Comparison of ENCODE assay signal across 27 cellular contexts in the genomic region with DNA sequence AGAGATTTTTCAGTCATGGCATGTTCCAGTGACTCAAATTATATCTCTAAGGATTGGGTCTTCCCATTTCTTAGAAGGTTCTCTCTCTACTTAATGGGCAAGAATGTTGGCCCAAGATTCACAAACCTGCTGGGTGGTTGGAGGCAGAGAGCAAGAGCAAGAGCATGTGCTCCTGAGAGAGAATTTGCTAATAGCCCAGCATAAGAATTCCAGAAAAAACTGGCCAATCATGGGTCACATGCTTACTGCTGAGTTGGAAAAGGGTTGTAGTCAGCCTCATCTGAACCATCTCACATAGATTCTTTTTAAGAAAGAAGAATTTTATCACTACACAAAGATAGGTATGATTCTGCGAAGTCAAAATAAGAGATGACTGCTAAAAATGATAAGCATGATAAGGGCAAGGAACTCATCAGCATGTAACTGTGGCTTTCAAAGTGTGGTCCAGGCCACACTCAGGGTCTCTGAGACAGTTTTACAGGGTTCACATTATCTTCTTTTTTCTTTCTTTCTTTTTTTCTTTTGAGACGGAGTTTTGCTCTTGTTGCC.
"Had no signal": no experiment of that assay in that cellular context is flagged by ENCODE, and none has a peak within 500 bp of the region (broad histone marks: within the 10 kb centered on the region; RNA-seq: fewer than 3 reads in every experiment).

No MANE protein-coding gene starts in this region.

- H3K27me3 Mint-ChIP-seq: central memory CD8-positive, alpha-beta T cell; naive B cell; type B pancreatic cell had no signal

- H3K27ac ChIP-seq: breast epithelium, colonic mucosa, epithelial cell of prostate, lower lobe of right lung, right lobe of liver, skin epidermis, testis, vagina had no signal

- H3K27ac Mint-ChIP-seq: activated naive CD4-positive, alpha-beta T cell treated with anti-CD3 and anti-CD28 coated beads for 36 hours; activated naive CD8-positive, alpha-beta T cell treated with anti-CD3 and anti-CD28 coated beads, Interleukin-2, amount 10 ng/mL, durations not matched to agents 7 days and 5 days; activated T-helper 2 cell treated with anti-CD3 and anti-CD28 coated beads, Interferon-gamma antibody, Interleukin-2, Interleukin-4, amounts not matched to agents 10 μg/mL and 5 μg/mL and 100 μg/mL, durations not matched to agents 14 hours and 24 hours and 36 hours; endodermal cell; type B pancreatic cell had no signal

- H3K9me3 ChIP-seq: breast epithelium, colonic mucosa, lower lobe of right lung, right lobe of liver, testis, vagina had no signal

- H3K27me3 ChIP-seq: breast epithelium, colonic mucosa, right lobe of liver, testis, vagina had no signal

- H3K4me1 ChIP-seq: breast epithelium, colonic mucosa, lower lobe of right lung, right lobe of liver, vagina had no signal

- H3K36me3 ChIP-seq: breast epithelium, colonic mucosa, lower lobe of right lung, right lobe of liver, vagina had no signal

- H3K4me3 Mint-ChIP-seq: activated naive CD4-positive, alpha-beta T cell treated with anti-CD3 and anti-CD28 coated beads for 36 hours; activated naive CD8-positive, alpha-beta T cell treated with anti-CD3 and anti-CD28 coated beads, Interleukin-2, amount 10 ng/mL, durations not matched to agents 7 days and 5 days; activated T-cell treated with anti-CD3 and anti-CD28 coated beads, Interleukin-2, amount 50 U/mL, for 4 hours; central memory CD8-positive, alpha-beta T cell; endodermal cell; type B pancreatic cell had no signal

- DNase-seq: activated CD4-positive, alpha-beta T cell treated with anti-CD3 and anti-CD28 coated beads for 4 hours; activated CD4-positive, alpha-beta T cell treated with anti-CD3 and anti-CD28 coated beads, Interleukin-2, amount 50 U/mL, for 48 hours; activated CD4-positive, CD25-positive, alpha-beta regulatory T cell; activated CD8-positive, alpha-beta memory T cell treated with anti-CD3 and anti-CD28 coated beads, Interleukin-2, amount 50 U/mL, for 48 hours; activated naive CD4-positive, alpha-beta T cell treated with anti-CD3 and anti-CD28 coated beads for 36 hours; activated naive CD8-positive, alpha-beta T cell treated with anti-CD3 and anti-CD28 coated beads, Interleukin-2, amount 10 ng/mL, durations not matched to agents 7 days and 5 days; activated T-cell treated with anti-CD3 and anti-CD28 coated beads, Interleukin-2, amount 50 U/mL, for 4 hours; amniotic stem cell; colonic mucosa; endodermal cell; foreskin fibroblast; lower lobe of right lung; naive B cell; occipital lobe; right lobe of liver; stimulated activated CD4-positive, alpha-beta T cell treated with anti-CD3 and anti-CD28 coated beads, Interleukin-2, amount 100 ng/mL, for 24 hours; stimulated activated naive CD4-positive, alpha-beta T cell; T-helper 9 cell; testis had no signal

- ATAC-seq: activated T-cell treated with anti-CD3 and anti-CD28 coated beads, Interleukin-2, amount 50 U/mL, for 4 hours; left lobe of liver; lower lobe of right lung; right lobe of liver had no signal

- H3K36me3 Mint-ChIP-seq: activated naive CD8-positive, alpha-beta T cell treated with anti-CD3 and anti-CD28 coated beads, Interleukin-2, amount 10 ng/mL, durations not matched to agents 7 days and 5 days; naive B cell; type B pancreatic cell had no signal

- H3K4me3 ChIP-seq: breast epithelium, colonic mucosa, lower lobe of right lung, right lobe of liver, skin epidermis, testis, vagina had no signal

- H3K9me3 Mint-ChIP-seq: activated naive CD4-positive, alpha-beta T cell treated with anti-CD3 and anti-CD28 coated beads for 36 hours; activated T-cell treated with anti-CD3 and anti-CD28 coated beads, Interleukin-2, amount 50 U/mL, for 4 hours; activated T-helper 2 cell treated with anti-CD3 and anti-CD28 coated beads, Interferon-gamma antibody, Interleukin-2, Interleukin-4, amounts not matched to agents 10 μg/mL and 5 μg/mL and 100 μg/mL, durations not matched to agents 14 hours and 24 hours and 36 hours; central memory CD8-positive, alpha-beta T cell; type B pancreatic cell had no signal
